In the genomic region with DNA sequence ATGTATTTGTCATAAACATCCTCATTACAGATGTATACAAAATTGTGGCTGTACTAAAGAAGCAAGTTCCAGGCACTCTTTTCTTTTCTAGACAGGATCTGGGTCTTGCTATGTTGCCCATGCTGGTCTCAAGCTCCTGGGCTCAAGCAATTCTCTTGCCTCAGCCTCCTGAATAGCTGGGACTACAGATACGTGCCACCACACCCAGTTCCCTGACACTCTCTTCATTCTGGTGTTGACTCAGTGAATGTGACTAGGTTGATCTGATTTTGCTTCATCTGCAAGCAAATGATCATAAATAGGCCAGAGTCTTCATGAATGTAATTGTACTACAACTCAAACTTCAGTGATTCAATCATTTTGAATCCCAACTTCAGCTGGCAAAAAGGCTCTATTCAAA, we compare ENCODE assay signal across 27 cellular contexts.
DNase-seq lines count a peak whose midpoint lies in the region; ATAC-seq, FAIRE-seq and TF ChIP-seq lines count a peak whose summit lies in the region.
"Had no signal": no experiment of that assay in that cellular context is flagged by ENCODE, and none has a peak within 500 bp of the region (broad histone marks: within the 10 kb centered on the region; RNA-seq: fewer than 3 reads in every experiment).

No MANE protein-coding gene starts in this region.

- H3K9me3 ChIP-seq in breast epithelium (no peaks in the 10 kb centered on the region), colonic mucosa (no peaks in the 10 kb centered on the region), keratinocyte (ENCODE audit: control insufficient read depth, low read depth, low read length) (no peaks in the 10 kb centered on the region), vagina (no peaks in the 10 kb centered on the region)
- H3K9me3 ChIP-seq: BE2C, lower lobe of right lung, Peyer's patch, transverse colon had no signal

- H3K9ac ChIP-seq in colonic mucosa (ENCODE audit: low read depth in 2 of 2, low read length in 2 of 2) (no peak overlapping the region), keratinocyte (ENCODE audit: control insufficient read depth, extremely low read depth, insufficient read depth, low read length) (no peak overlapping the region)

- no peaks in the 10 kb centered on the region for H4K20me1 ChIP-seq in keratinocyte (ENCODE audit: control insufficient read depth, extremely low read depth, insufficient read depth, low read length)

- H3K27ac ChIP-seq in breast epithelium (no peak overlapping the region), colonic mucosa (no peak overlapping the region), keratinocyte (ENCODE audit: control insufficient read depth, insufficient read depth, low read length) (peak overlapping the region; percentile 45), vagina (peak overlapping the region; percentile 15)
- H3K27ac ChIP-seq: 22Rv1, lower lobe of right lung, Peyer's patch, SK-N-MC had no signal

- peak overlapping the region; percentile 62 for H3K4me2 ChIP-seq in keratinocyte (ENCODE audit: control insufficient read depth, extremely low read depth, insufficient read depth, low read depth, low read length)

- H3K4me3 ChIP-seq in breast epithelium (no peak overlapping the region), colonic mucosa (no peak overlapping the region), keratinocyte (ENCODE audit: control insufficient read depth in 2 of 3, extremely low read depth in 1 of 3, insufficient read depth in 2 of 3, low read depth in 1 of 3, low read length in 3 of 3) (no peak overlapping the region), vagina (no peak overlapping the region)
- H3K4me3 ChIP-seq: lower lobe of right lung, MG63, Peyer's patch, SK-N-MC, transverse colon had no signal

- dilution Hi-C loops in keratinocyte (cut with MboI; ENCODE audit: extremely low pct_ligation_motif_present, low sequenced_read_pairs), result no loop called here

- peak overlapping the region; percentile 59 for H3K27ac Mint-ChIP-seq in MCF 10A (ENCODE audit: low read depth, unreplicated experiment)
- H3K27ac Mint-ChIP-seq in naive thymus-derived CD8-positive, alpha-beta T cell, result no peak overlapping the region
- H3K27ac Mint-ChIP-seq: activated naive CD4-positive, alpha-beta T cell treated with anti-CD3 and anti-CD28 coated beads, Interleukin-2, amount 50 U/mL, for 72 hours; activated T-cell treated with anti-CD3 and anti-CD28 coated beads, Interleukin-2, amount 50 U/mL, for 72 hours; dendritic cell treated with granulocyte-macrophage colony-stimulating factor and Interleukin-4, amounts not matched to agents 40 ng/mL and 50 ng/mL, for 4 days had no signal

- H2AFZ ChIP-seq in keratinocyte (ENCODE audit: control insufficient read depth, low read length), result no peak overlapping the region

- H3K4me3 Mint-ChIP-seq in MCF 10A (ENCODE audit: unreplicated experiment), result no peak overlapping the region
- no peak overlapping the region for H3K4me3 Mint-ChIP-seq in naive thymus-derived CD8-positive, alpha-beta T cell
- H3K4me3 Mint-ChIP-seq: activated T-cell treated with anti-CD3 and anti-CD28 coated beads, Interleukin-2, amount 50 U/mL, for 72 hours; brain; dendritic cell treated with granulocyte-macrophage colony-stimulating factor and Interleukin-4, amounts not matched to agents 40 ng/mL and 50 ng/mL, for 4 days had no signal

- intact Hi-C loops in MCF 10A (cut with micrococcal nuclease) (no loop called here), breast epithelium (cut with DNase I; ENCODE audit: low total_unique reads) (no loop called here), colonic mucosa (cut with DNase I) (no loop called here), vagina (cut with DNase I) (no loop called here)

- H3K27me3 ChIP-seq in breast epithelium (no peaks in the 10 kb centered on the region), colonic mucosa (no peaks in the 10 kb centered on the region), keratinocyte (ENCODE audit: control insufficient read depth, extremely low read depth, insufficient read depth, low read length) (no peaks in the 10 kb centered on the region), vagina (no peaks in the 10 kb centered on the region)
- H3K27me3 ChIP-seq: BE2C, MG63, Peyer's patch, transverse colon had no signal

- H3K36me3 ChIP-seq in breast epithelium (no peaks in the 10 kb centered on the region), colonic mucosa (no peaks in the 10 kb centered on the region), keratinocyte (ENCODE audit: control insufficient read depth in 2 of 2, extremely low read depth in 1 of 2, insufficient read depth in 2 of 2, low read length in 2 of 2) (peaks cover 0 to under 1% of the 10 kb centered on the region in 2 experiments), vagina (no peaks in the 10 kb centered on the region)
- H3K36me3 ChIP-seq: BE2C, lower lobe of right lung, Peyer's patch, transverse colon had no signal

- H3K36me3 Mint-ChIP-seq in MCF 10A (ENCODE audit: insufficient read depth, unreplicated experiment), result peaks cover 36% of the 10 kb centered on the region
- no peaks in the 10 kb centered on the region for H3K36me3 Mint-ChIP-seq in naive thymus-derived CD8-positive, alpha-beta T cell
- H3K36me3 Mint-ChIP-seq: activated naive CD4-positive, alpha-beta T cell treated with anti-CD3 and anti-CD28 coated beads, Interleukin-2, amount 50 U/mL, for 72 hours had no signal

- H3K9me3 Mint-ChIP-seq in MCF 10A (ENCODE audit: unreplicated experiment), result no peaks in the 10 kb centered on the region
- peaks cover 0 to under 1% (median 0%) of the 10 kb centered on the region in 9 donors for H3K9me3 Mint-ChIP-seq in naive thymus-derived CD8-positive, alpha-beta T cell
- H3K9me3 Mint-ChIP-seq: activated naive CD4-positive, alpha-beta T cell treated with anti-CD3 and anti-CD28 coated beads, Interleukin-2, amount 50 U/mL, for 72 hours; dendritic cell treated with granulocyte-macrophage colony-stimulating factor and Interleukin-4, amounts not matched to agents 40 ng/mL and 50 ng/mL, for 4 days had no signal

- no peak for TF ChIP-seq POLR2A in breast epithelium (IDR thresholded peaks at IDR 0.05)
- no peak for TF ChIP-seq POLR2A in vagina (IDR thresholded peaks at IDR 0.05)

- no TSS peak for BruUV-seq in MCF 10A (replicated peaks; lab: Mats Ljungman, UMichigan)

- CTCF ChIA-PET in MCF 10A (lab: Yijun Ruan, JAX), result interaction anchor here (0.6 to 1.0 kb wide), 5 partner anchors 10 to 89 kb away, joined by 3 to 5 read pairs (median 4); no protein-coding TSS in a partner anchor

- H3K9me1 ChIP-seq in keratinocyte (ENCODE audit: control insufficient read depth, extremely low read depth, insufficient read depth, low read length), result no peaks in the 10 kb centered on the region

- DNase-seq in MCF 10A (ENCODE audit: unreplicated experiment) (peak; percentile 40), breast epithelium (ENCODE audit: low spot score in 2 of 2) (no peak), colonic mucosa (peak; percentile 48), keratinocyte (ENCODE audit: low read depth, low spot score) (no peak), vagina (ENCODE audit: extremely low spot score in 2 of 2) (no peak), SKM-1 (lab: John Stamatoyannopoulos, UW; ENCODE audit: unreplicated experiment) (no peak), NCI-H2081 treated with DMSO at 0.1 percent for 48 hours (lab: John Stamatoyannopoulos, UW) (no peak)
- no peak for DNase-seq in naive thymus-derived CD8-positive, alpha-beta T cell
- DNase-seq: activated CD8-positive, alpha-beta memory T cell treated with anti-CD3 and anti-CD28 coated beads for 24 hours; activated T-cell treated with anti-CD3 and anti-CD28 coated beads, Interleukin-2, amount 50 U/mL, for 72 hours; BE2C; Calu3; erythroblast; glutamatergic neuron; lower lobe of right lung; MG63; NCI-H1694; NCI-H2227 treated with DMSO at 0.1 percent for 48 hours; occipital lobe; Peyer's patch; transverse colon had no signal

- peaks cover 64% of the 10 kb centered on the region for H3K79me2 ChIP-seq in keratinocyte (ENCODE audit: control insufficient read depth, insufficient read depth, low read length)

- no peak for ATAC-seq in naive thymus-derived CD8-positive, alpha-beta T cell
- ATAC-seq: activated naive CD4-positive, alpha-beta T cell treated with anti-CD3 and anti-CD28 coated beads, Interleukin-2, amount 50 U/mL, for 72 hours; activated T-cell treated with anti-CD3 and anti-CD28 coated beads, Interleukin-2, amount 50 U/mL, for 72 hours had no signal

- TF ChIP-seq CTCF in MCF 10A (IDR thresholded peaks at IDR 0.05; ENCODE audit: unreplicated experiment) (no peak), breast epithelium (IDR thresholded peaks at IDR 0.05) (no peak), colonic mucosa (IDR thresholded peaks at IDR 0.05) (no peak), keratinocyte (optimal IDR thresholded peaks at IDR 0.05 in 1 of 3, IDR thresholded peaks at IDR 0.05 in 1 of 3, conservative IDR thresholded peaks at IDR 0.05 in 1 of 3; ENCODE audit: extremely low read depth in 1 of 3, insufficient read depth in 2 of 3, low read length in 3 of 3) (no peak), vagina (IDR thresholded peaks at IDR 0.05) (no peak)

- POLR2A ChIA-PET in MCF 10A (lab: Yijun Ruan, JAX), result interaction anchor here (0.6 to 20.2 kb wide), 12 partner anchors 10 to 1546 kb away, joined by 3 to 462 read pairs (median 5); a partner anchor contains a TSS
- POLR2A ChIA-PET in naive thymus-derived CD8-positive, alpha-beta T cell (lab: Charles Lee), result no interaction called here

- FAIRE-seq in keratinocyte (lab: Jason Lieb, UNC), result peak; percentile 74
- FAIRE-seq: H54 had no signal

- H3K4me1 ChIP-seq in breast epithelium (no peaks in the 10 kb centered on the region), colonic mucosa (peaks cover 10% of the 10 kb centered on the region), keratinocyte (ENCODE audit: control insufficient read depth, extremely low read depth, insufficient read depth, low read length) (peaks cover 51% of the 10 kb centered on the region), vagina (peaks cover 33% of the 10 kb centered on the region)
- H3K4me1 ChIP-seq: BE2C had no signal

- H3K4me1 Mint-ChIP-seq in MCF 10A (ENCODE audit: insufficient read depth, unreplicated experiment), result peaks cover 37% of the 10 kb centered on the region
- H3K4me1 Mint-ChIP-seq in naive thymus-derived CD8-positive, alpha-beta T cell, result no peaks in the 10 kb centered on the region

- H3K27me3 Mint-ChIP-seq in MCF 10A (ENCODE audit: insufficient read depth, unreplicated experiment), result no peaks in the 10 kb centered on the region
- H3K27me3 Mint-ChIP-seq in naive thymus-derived CD8-positive, alpha-beta T cell, result peaks cover under 1 to 4% (median 3%) of the 10 kb centered on the region in 5 donors
- H3K27me3 Mint-ChIP-seq: dendritic cell treated with granulocyte-macrophage colony-stimulating factor and Interleukin-4, amounts not matched to agents 40 ng/mL and 50 ng/mL, for 4 days had no signal

Comparison
In these comparisons a context has a peak if more than half of its experiments do, and no peak if none do; other contexts are left out.
1. DNase-seq: peak in MCF 10A (single experiment) and colonic mucosa (single experiment); none in breast epithelium (0 of 2), keratinocyte (single experiment), vagina (0 of 2), naive thymus-derived CD8-positive, alpha-beta T cell (0 of 10), SKM-1 (single experiment) and NCI-H2081 treated with DMSO at 0.1 percent for 48 hours (single experiment).
2. H3K27ac ChIP-seq: peak in keratinocyte (single experiment) and vagina (single experiment); none in breast epithelium (0 of 2) and colonic mucosa (single experiment).